Comparison of ENCODE assay signal across 20 cellular contexts in genomic region chr13:30746816-30747215, GRCh38. TPM values are rescaled to one million over a fixed set of nuclear protein-coding genes. Genes with fewer than 3 reads are reported as not detected.
"Had no signal": no experiment of that assay in that cellular context is flagged by ENCODE, and none has a peak within 500 bp of the region (broad histone marks: within the 10 kb centered on the region; RNA-seq: fewer than 3 reads in every experiment).

No MANE protein-coding gene starts in this region.

- H3K4me3 ChIP-seq: body of pancreas, coronary artery, gastroesophageal sphincter, left ventricle myocardium inferior, testis, vagina had no signal

- H3K27ac Mint-ChIP-seq: activated naive CD4-positive, alpha-beta T cell treated with anti-CD3 and anti-CD28 coated beads, Interleukin-2, amount 50 U/mL, for 24 hours; progenitor cell of endocrine pancreas; stimulated activated naive CD8-positive, alpha-beta T cell treated with anti-CD3 and anti-CD28 coated beads, Interleukin-15, Interleukin-2, amounts not matched to agents 100 ng/mL and 50 ng/mL, for 24 hours had no signal

- H3K27me3 ChIP-seq: body of pancreas, gastroesophageal sphincter, testis, vagina had no signal

- DNase-seq: activated CD4-positive, alpha-beta T cell treated with anti-CD3 and anti-CD28 coated beads, Interleukin-2, amount 50 U/mL, for 4 hours; activated T-cell treated with anti-CD3 and anti-CD28 coated beads, Interleukin-2, amount 50 U/mL, for 1 hour; central memory CD4-positive, alpha-beta T cell; effector CD4-positive, alpha-beta T cell; kidney; left ventricle myocardium inferior; mesendoderm; occipital lobe; stimulated activated CD4-positive, alpha-beta T cell treated with anti-CD3 and anti-CD28 coated beads, Interleukin-4, amount 100 ng/mL, for 1 hour; stimulated activated CD8-positive, alpha-beta memory T cell treated with anti-CD3 and anti-CD28 coated beads, Interleukin-4, amount 100 ng/mL, for 48 hours; T-helper 2 cell; testis had no signal

- H3K9me3 Mint-ChIP-seq: activated naive CD4-positive, alpha-beta T cell treated with anti-CD3 and anti-CD28 coated beads, Interleukin-2, amount 50 U/mL, for 24 hours; stimulated activated naive CD8-positive, alpha-beta T cell treated with anti-CD3 and anti-CD28 coated beads, Interleukin-15, Interleukin-2, amounts not matched to agents 100 ng/mL and 50 ng/mL, for 24 hours had no signal

- H3K9me3 ChIP-seq: body of pancreas, gastroesophageal sphincter, left ventricle myocardium inferior, testis, vagina had no signal

- H3K4me3 Mint-ChIP-seq: activated naive CD4-positive, alpha-beta T cell treated with anti-CD3 and anti-CD28 coated beads, Interleukin-2, amount 50 U/mL, for 24 hours; stimulated activated naive CD8-positive, alpha-beta T cell treated with anti-CD3 and anti-CD28 coated beads, Interleukin-15, Interleukin-2, amounts not matched to agents 100 ng/mL and 50 ng/mL, for 24 hours had no signal

- ATAC-seq: gastroesophageal sphincter, sciatic nerve had no signal

- H3K36me3 ChIP-seq: gastroesophageal sphincter, left ventricle myocardium inferior, vagina had no signal

- H3K27ac ChIP-seq: coronary artery, gastroesophageal sphincter, testis, vagina had no signal

- H3K27me3 Mint-ChIP-seq: activated naive CD4-positive, alpha-beta T cell treated with anti-CD3 and anti-CD28 coated beads, Interleukin-2, amount 50 U/mL, for 24 hours; stimulated activated naive CD8-positive, alpha-beta T cell treated with anti-CD3 and anti-CD28 coated beads, Interleukin-15, Interleukin-2, amounts not matched to agents 100 ng/mL and 50 ng/mL, for 24 hours had no signal

RNA-seq across cellular contexts. Expression of gene ALOX5AP, which starts 11.5 kb away (rescaled TPM):
- total RNA-seq: progenitor cell of endocrine pancreas had no signal
